In the genomic region with DNA sequence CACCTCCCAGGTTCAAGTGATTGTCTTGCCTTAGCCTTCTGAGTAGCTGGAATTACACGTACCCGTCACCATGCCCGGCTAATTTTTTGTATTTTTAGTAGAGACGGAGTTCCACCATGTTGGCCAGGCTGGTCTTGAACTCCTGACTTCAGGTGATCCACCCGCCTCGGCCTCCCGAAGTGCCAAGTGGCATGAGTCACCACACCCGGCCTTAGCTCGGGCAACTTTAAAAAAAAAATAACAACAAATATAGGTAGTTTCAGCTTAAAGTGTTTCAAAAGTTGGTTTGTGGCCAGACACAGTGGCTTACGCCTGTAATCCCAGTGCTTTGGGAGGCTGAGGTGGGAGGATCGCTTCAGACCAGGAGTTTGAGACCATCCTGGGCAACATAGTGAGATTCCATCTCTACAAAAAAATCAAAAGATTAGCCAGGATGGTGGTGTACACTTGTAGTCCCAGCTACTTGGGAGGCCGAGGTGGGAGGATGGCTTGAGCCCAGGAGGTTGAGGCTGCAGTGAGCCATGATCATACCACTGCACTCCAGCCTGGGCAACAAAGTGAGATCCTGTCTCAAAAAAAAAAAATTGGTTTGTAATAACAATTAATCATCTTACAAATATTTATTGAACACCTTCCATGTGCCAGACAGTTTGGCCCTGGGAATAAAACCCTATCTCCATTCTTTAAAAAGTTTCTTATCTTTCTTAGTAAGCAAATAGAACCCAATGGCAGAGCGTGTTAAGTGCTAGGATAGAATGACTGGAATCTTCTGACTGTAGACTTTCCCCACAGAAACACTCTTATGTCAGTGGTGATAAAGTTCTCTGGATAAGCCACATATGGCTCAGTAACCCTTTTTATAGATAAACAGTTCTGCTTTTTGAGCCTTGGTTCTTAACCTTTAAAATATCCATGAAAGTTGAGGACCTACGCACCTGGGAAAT, we compare ENCODE assay signal across 7 cellular contexts.
DNase-seq lines count a peak whose midpoint lies in the region; ATAC-seq, FAIRE-seq and TF ChIP-seq lines count a peak whose summit lies in the region.
"Not testable (repeated sequence)": the region's sequence is repeated elsewhere in the genome, so short reads cannot be mapped to it uniquely, and the experiment has no call there.

No MANE protein-coding gene starts in this region.

- H3K4me3 ChIP-seq in Caco-2 (ENCODE audit: low read depth, low read length); H1 (ENCODE audit: extremely low read depth in 1 of 4, insufficient read depth in 2 of 4, low read depth in 3 of 4, low read length in 4 of 4); right cardiac atrium (ENCODE audit: low read length); sigmoid colon: not testable (repeated sequence)

- intact Hi-C loops in Caco-2 (cut with micrococcal nuclease; ENCODE audit: unreplicated experiment): loop anchor here (1.0 to 5.0 kb wide), 2 partner anchors 39 to 175 kb away; no protein-coding TSS in a partner anchor
- intact Hi-C loops in right cardiac atrium (cut with DNase I); sigmoid colon (cut with DNase I): not testable (repeated sequence)

- H2BK12ac ChIP-seq in H1 (ENCODE audit: low read depth, low read length): not testable (repeated sequence)

- H3K27me3 ChIP-seq in Caco-2 (replicated peaks; ENCODE audit: control insufficient read depth, insufficient read depth, low read length); H1 (replicated peaks in 1 of 4; ENCODE audit: control insufficient read depth in 3 of 4, extremely low read depth in 1 of 4, insufficient read depth in 3 of 4, low read length in 3 of 4); right cardiac atrium (ENCODE audit: control insufficient read depth, insufficient read depth); sigmoid colon: not testable (repeated sequence)

- H3K9me3 Mint-ChIP-seq in Caco-2 (ENCODE audit: unreplicated experiment); mesothelial cell of epicardium: not testable (repeated sequence)

- not testable (repeated sequence) for H2AFZ ChIP-seq in H1 (ENCODE audit: low read length)

- TF ChIP-seq RAD21 in H1 (IDR thresholded peaks at IDR 0.05 in 1 of 2, conservative IDR thresholded peaks at IDR 0.05 in 1 of 2; ENCODE audit: low read depth in 2 of 2, low read length in 2 of 2): not testable (repeated sequence)

- H3K79me2 ChIP-seq in H1 (ENCODE audit: control insufficient read depth in 1 of 2, insufficient read depth in 2 of 2, low read length in 2 of 2): peaks cover 0 to 80% of the 10 kb centered on the region in 2 experiments; a peak in 2 of 4 replicates

- not testable (repeated sequence) for H3K9ac ChIP-seq in H1 (replicated peaks in 1 of 4; ENCODE audit: extremely low read depth in 1 of 4, low read depth in 3 of 4, low read length in 3 of 4)

- not testable (repeated sequence) for H2BK120ac ChIP-seq in H1 (replicated peaks; ENCODE audit: low read depth, low read length)

- not testable (repeated sequence) for H3K4ac ChIP-seq in H1 (replicated peaks; ENCODE audit: insufficient read length, low read depth, low read length)

- H3K27ac ChIP-seq in H1 (ENCODE audit: low read depth, low read length): not testable (repeated sequence)
- H3K27ac ChIP-seq in right cardiac atrium (ENCODE audit: low read length) (peak overlapping the region; percentile 56), sigmoid colon (peak overlapping the region in 3 of 4 donors; percentile 78 to 93 (median 81))

- not testable (repeated sequence) for ATAC-seq in right cardiac atrium

- H3K14ac ChIP-seq in H1 (ENCODE audit: insufficient read length): not testable (repeated sequence)

- not testable (repeated sequence) for FAIRE-seq in H1 (lab: Jason Lieb, UNC)

- peak overlapping the region; percentile 71; the same call in 1 of the 2 replicates for H2BK5ac ChIP-seq in H1 (ENCODE audit: low read depth, low read length)

- POLR2A ChIA-PET in Caco-2 (lab: Charles Lee): not testable (repeated sequence)
- POLR2A ChIA-PET in H1 (lab: Charles Lee; ENCODE audit: partially characterized antibody): interaction anchor here (1.2 to 1.4 kb wide), 2 partner anchors 10 to 61 kb away, joined by 3 to 6 read pairs; no protein-coding TSS in a partner anchor

- peak overlapping the region; percentile 23 for H3K4me3 Mint-ChIP-seq in Caco-2 (ENCODE audit: unreplicated experiment)
- not testable (repeated sequence) for H3K4me3 Mint-ChIP-seq in mesothelial cell of epicardium

- DNase-seq in Caco-2: peak in 1 of 2 experiments; percentile 51
- peak; percentile 55 for DNase-seq in NCI-H226
- peak; percentile 97 for DNase-seq in amniotic epithelial cell (ENCODE audit: low read depth)
- DNase-seq in H1 (ENCODE audit: low read depth in 1 of 2, low spot score in 2 of 2); right cardiac atrium; mesothelial cell of epicardium (ENCODE audit: low spot score in 2 of 2, unreplicated experiment in 2 of 2): not testable (repeated sequence)
- DNase-seq in sigmoid colon: peak; percentile 52

- H3K4me1 ChIP-seq in Caco-2 (peaks cover 23% of the 10 kb centered on the region), sigmoid colon (peaks cover 0 to 49% (median 36%) of the 10 kb centered on the region in 4 donors)
- H3K4me1 ChIP-seq in H1 (replicated peaks in 1 of 4; ENCODE audit: control insufficient read depth in 3 of 4, insufficient read depth in 4 of 4, low read length in 3 of 4); right cardiac atrium (ENCODE audit: control insufficient read depth, insufficient read depth, low read length): not testable (repeated sequence)

- peaks cover 67% of the 10 kb centered on the region for H3K36me3 Mint-ChIP-seq in Caco-2 (ENCODE audit: insufficient read depth, unreplicated experiment)
- H3K36me3 Mint-ChIP-seq in mesothelial cell of epicardium: peaks cover 17% of the 10 kb centered on the region

- not testable (repeated sequence) for TF ChIP-seq CTCF in Caco-2 (IDR thresholded peaks at IDR 0.05; ENCODE audit: insufficient read depth in 1 of 2, low read depth in 1 of 2, low read length in 1 of 2, severe bottlenecking in 1 of 2, unreplicated experiment in 1 of 2); H1 (IDR thresholded peaks at IDR 0.05; ENCODE audit: control extremely low read depth in 1 of 3, insufficient read depth in 1 of 3, low read depth in 1 of 3, low read length in 3 of 3); mesothelial cell of epicardium (IDR thresholded peaks at IDR 0.05; ENCODE audit: unreplicated experiment); sigmoid colon (IDR thresholded peaks at IDR 0.05)

- H4K8ac ChIP-seq in H1 (ENCODE audit: extremely low read depth, insufficient read depth, low read length): not testable (repeated sequence)

- H2BK15ac ChIP-seq in H1 (ENCODE audit: low read length): not testable (repeated sequence)

- CTCF ChIA-PET in Caco-2 (lab: Charles Lee): not testable (repeated sequence)
- CTCF ChIA-PET in H1 (lab: Charles Lee; ENCODE audit: partially characterized antibody): interaction anchor here (0.8 kb wide), 1 partner anchor 16 kb away, joined by 4 read pairs; no protein-coding TSS in a partner anchor

- not testable (repeated sequence) for H3K36me3 ChIP-seq in Caco-2 (ENCODE audit: control insufficient read depth, insufficient read depth, low read length); H1 (ENCODE audit: control insufficient read depth in 2 of 4, insufficient read depth in 4 of 4, low read length in 3 of 4)
- peaks cover 0 to 18% (median 0%) of the 10 kb centered on the region in 4 donors for H3K36me3 ChIP-seq in sigmoid colon

- not testable (repeated sequence) for H3K4me2 ChIP-seq in H1 (ENCODE audit: insufficient read depth in 1 of 2, low read depth in 2 of 2, low read length in 2 of 2)

- H3K23me2 ChIP-seq in H1 (ENCODE audit: low read depth, low read length): not testable (repeated sequence)

- H3K9me3 ChIP-seq in Caco-2; H1 (ENCODE audit: insufficient read depth in 2 of 2, low read depth in 1 of 2, low read length in 1 of 2); right cardiac atrium (ENCODE audit: control insufficient read depth, low read length); sigmoid colon: not testable (repeated sequence)

- peaks cover 23% of the 10 kb centered on the region for H3K79me1 ChIP-seq in H1 (ENCODE audit: low read depth, low read length)

- H3K4me1 Mint-ChIP-seq in Caco-2 (ENCODE audit: low read depth, unreplicated experiment) (peaks cover 29% of the 10 kb centered on the region), mesothelial cell of epicardium (peaks cover 21% of the 10 kb centered on the region)

- not testable (repeated sequence) for H4K5ac ChIP-seq in H1 (ENCODE audit: insufficient read length, low read depth, low read length)

- not testable (repeated sequence) for TF ChIP-seq EP300 in H1 (IDR thresholded peaks at IDR 0.05; ENCODE audit: borderline replicate concordance in 1 of 2, low read depth in 2 of 2, low read length in 2 of 2); sigmoid colon (IDR thresholded peaks at IDR 0.05)

- H4K20me1 ChIP-seq in H1 (replicated peaks in 1 of 2; ENCODE audit: control insufficient read depth in 1 of 2, insufficient read depth in 2 of 2, low read length in 2 of 2): not testable (repeated sequence)

- 94% methylated on average over 14 of the region's 14 CpGs; no CpG with 5 or more reads in 1 of the 2 experiments for WGBS in H1 (ENCODE audit: extremely low coverage in 1 of 2, insufficient coverage in 1 of 2, insufficient read length in 1 of 2, insufficient replicate concordance in 2 of 2, low coverage in 1 of 2, low lambda C conversion rate in 2 of 2, missing lambda C conversion rate in 1 of 2), 2 experiments
- 93% methylated on average over 14 of the region's 14 CpGs for WGBS in right cardiac atrium
- 95 to 96% methylated on average over 14 of the region's 14 CpGs for WGBS in sigmoid colon, 2 donors

- H2BK20ac ChIP-seq in H1 (ENCODE audit: low read length): not testable (repeated sequence)

- not testable (repeated sequence) for TF ChIP-seq POLR2A in H1 (IDR thresholded peaks at IDR 0.05; ENCODE audit: control extremely low read depth in 1 of 2, low read depth in 2 of 2, low read length in 2 of 2); sigmoid colon (IDR thresholded peaks at IDR 0.05)

- not testable (repeated sequence) for H3K27me3 Mint-ChIP-seq in Caco-2 (ENCODE audit: insufficient read depth, unreplicated experiment); mesothelial cell of epicardium (ENCODE audit: low read depth)

- H4K91ac ChIP-seq in H1 (replicated peaks; ENCODE audit: insufficient read length, low read length): not testable (repeated sequence)

- not testable (repeated sequence) for H3K56ac ChIP-seq in H1 (replicated peaks; ENCODE audit: insufficient read length, low read depth, low read length)

- H3K27ac Mint-ChIP-seq in Caco-2 (ENCODE audit: unreplicated experiment) (peak overlapping the region; percentile 96), mesothelial cell of epicardium (peak overlapping the region; percentile 43)

- not testable (repeated sequence) for H2AK5ac ChIP-seq in H1 (ENCODE audit: low read depth, low read length)

- not testable (repeated sequence) for BruUV-seq in Caco-2 (replicated peaks; lab: Mats Ljungman, UMichigan)

- H3K23ac ChIP-seq in H1 (ENCODE audit: insufficient read length): not testable (repeated sequence)

- H3K18ac ChIP-seq in H1 (ENCODE audit: extremely low read depth, low read length): not testable (repeated sequence)
